7 cellular contexts compared by ENCODE assay signal in the genomic region with DNA sequence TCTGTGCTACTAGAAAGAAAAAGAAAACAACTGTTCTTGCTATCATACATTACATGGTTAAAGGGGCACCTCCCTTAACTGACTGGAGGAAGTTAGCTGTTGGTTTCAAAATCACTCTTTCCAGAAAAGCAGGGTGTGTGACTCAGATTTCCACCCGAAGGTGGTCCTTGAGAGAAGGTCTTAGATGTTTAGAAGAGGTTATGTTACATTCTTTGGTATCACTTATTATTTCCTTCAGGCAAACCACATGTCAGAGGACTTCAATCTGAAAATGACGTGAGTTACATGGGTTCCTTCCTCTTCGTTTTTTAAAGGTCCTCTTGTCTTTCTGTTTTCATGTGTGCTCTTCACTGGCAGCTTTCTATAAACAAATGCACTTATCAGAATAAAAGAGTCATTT.
DNase-seq lines count a peak whose midpoint lies in the region; ATAC-seq and TF ChIP-seq lines count a peak whose summit lies in the region.

No MANE protein-coding gene starts in this region.

- intact Hi-C loops in aorta (cut with DNase I): no loop called here

- H3K4me3 ChIP-seq in hepatocyte (no peak overlapping the region), aorta (ENCODE audit: low read length in 2 of 2) (no peak overlapping the region), right atrium auricular region (no peak overlapping the region)

- H3K36me3 ChIP-seq in hepatocyte (replicated peaks; ENCODE audit: insufficient read depth, low read depth) (no peaks in the 10 kb centered on the region), aorta (ENCODE audit: control insufficient read depth in 1 of 2, insufficient read depth in 2 of 2, low read length in 1 of 2) (no peaks in the 10 kb centered on the region), right atrium auricular region (no peaks in the 10 kb centered on the region)

- 49% methylated on average over 3 of the region's 3 CpGs for WGBS in hepatocyte (ENCODE audit: low lambda C conversion rate, missing lambda C conversion rate)
- 55 to 57% methylated on average over 3 of the region's 3 CpGs for WGBS in aorta, 2 donors

- H3K27ac ChIP-seq in hepatocyte: no peak overlapping the region
- no peak overlapping the region for H3K27ac ChIP-seq in aorta (ENCODE audit: low read depth in 1 of 2, low read length in 2 of 2)
- H3K27ac ChIP-seq in right atrium auricular region: no peak overlapping the region

- ATAC-seq in GM19395 (IDR thresholded peaks at IDR 0.05; ENCODE audit: unreplicated experiment) (peak; percentile 93), HG03342 (IDR thresholded peaks at IDR 0.05; ENCODE audit: unreplicated experiment) (peak; percentile 88), aorta (ENCODE audit: low FRiP score) (peak; percentile 48)

- H3K4me1 ChIP-seq in hepatocyte (ENCODE audit: insufficient read depth) (no peaks in the 10 kb centered on the region), aorta (ENCODE audit: control insufficient read depth in 1 of 2, insufficient read depth in 2 of 2, low read length in 2 of 2) (no peaks in the 10 kb centered on the region), right atrium auricular region (peaks cover 0 to 7% of the 10 kb centered on the region in 2 donors)

- H4K20me1 ChIP-seq in hepatocyte (ENCODE audit: insufficient read depth, poor library complexity, severe bottlenecking): no peaks in the 10 kb centered on the region

- no peak overlapping the region for H2AFZ ChIP-seq in hepatocyte

- peak; percentile 68 to 70 for DNase-seq in activated CD4-positive, alpha-beta T cell treated with anti-CD3 and anti-CD28 coated beads for 4 hours
- no peak for DNase-seq in hepatocyte (ENCODE audit: low spot score)
- no peak for DNase-seq in aorta
- no peak for DNase-seq in right atrium auricular region (ENCODE audit: low spot score)
- DNase-seq in HT-29 (ENCODE audit: low spot score): no peak

- H3K9me2 ChIP-seq in hepatocyte (replicated peaks; ENCODE audit: insufficient read depth): no peaks in the 10 kb centered on the region

- H3K79me2 ChIP-seq in hepatocyte: no peaks in the 10 kb centered on the region

- peak overlapping the region; percentile 30 for H3K4me2 ChIP-seq in hepatocyte

- H3K9me3 ChIP-seq in hepatocyte (ENCODE audit: low read depth) (no peaks in the 10 kb centered on the region), aorta (ENCODE audit: control insufficient read depth, low read length) (no peaks in the 10 kb centered on the region), right atrium auricular region (no peaks in the 10 kb centered on the region)

- H3K27me3 ChIP-seq in hepatocyte (no peaks in the 10 kb centered on the region), aorta (ENCODE audit: control insufficient read depth in 1 of 2, insufficient read depth in 2 of 2, low read length in 1 of 2) (no peaks in the 10 kb centered on the region), right atrium auricular region (no peaks in the 10 kb centered on the region)

- no peak for TF ChIP-seq CTCF in hepatocyte (IDR thresholded peaks at IDR 0.05; ENCODE audit: poor library complexity)
- no peak for TF ChIP-seq CTCF in right atrium auricular region (IDR thresholded peaks at IDR 0.05)

Comparison
In these comparisons a context has a peak if more than half of its experiments do, and no peak if none do; other contexts are left out.
1. DNase-seq: peak in activated CD4-positive, alpha-beta T cell treated with anti-CD3 and anti-CD28 coated beads for 4 hours (2 of 2); none in hepatocyte (single experiment), aorta (0 of 2), right atrium auricular region (single experiment) and HT-29 (single experiment).
2. Peak in every context shown above with its lines, with median percentiles within 50 percentile points of each other: ATAC-seq.